Comparison of ENCODE assay signal across 1 cellular context in genomic region chr20:47989957-47990356, GRCh38.
TF ChIP-seq lines count a peak whose summit lies in the region.

No MANE protein-coding gene starts in this region.

TF ChIP-seq in HEK293, 187 proteins besides CTCF, POLR2A, EP300 and RAD21 (continued from another document):
- TF ChIP-seq ZBTB10 (tag by site-specific recombination; IDR thresholded peaks at IDR 0.05) = no peak
- TF ChIP-seq ZBTB11 (tag by site-specific recombination; conservative IDR thresholded peaks at IDR 0.05; ENCODE audit: low read depth) = no peak
- TF ChIP-seq ZFP69B (tag by site-specific recombination; IDR thresholded peaks at IDR 0.05) = peak; percentile 58; the same call in 1 of the 2 replicates
- no peak for TF ChIP-seq ZNF24 (tag by site-specific recombination; IDR thresholded peaks at IDR 0.05)
- no peak for TF ChIP-seq ZNF626 (tag by site-specific recombination; IDR thresholded peaks at IDR 0.05)
- no peak for TF ChIP-seq ZNF223 (tag by site-specific recombination; IDR thresholded peaks at IDR 0.05)
- no peak for TF ChIP-seq ZNF623 (tag by site-specific recombination; IDR thresholded peaks at IDR 0.05)
- TF ChIP-seq ZNF670 (tag by site-specific recombination; IDR thresholded peaks at IDR 0.05; ENCODE audit: low read depth) = no peak
- TF ChIP-seq ZNF629 (tag by site-specific recombination; IDR thresholded peaks at IDR 0.05) = peak; percentile 23; the same call in 1 of the 2 replicates
- TF ChIP-seq ZNF610 (tag by site-specific recombination; IDR thresholded peaks at IDR 0.05; ENCODE audit: borderline replicate concordance) = no peak
- TF ChIP-seq ZNF600 (tag by site-specific recombination; IDR thresholded peaks at IDR 0.05) = peak; percentile 78
- no peak for TF ChIP-seq REST (tag by site-specific recombination; IDR thresholded peaks at IDR 0.05)
- no peak for TF ChIP-seq ZNF302 (tag by site-specific recombination; IDR thresholded peaks at IDR 0.05; ENCODE audit: low read depth)
- TF ChIP-seq ZBTB8A (tag by site-specific recombination; IDR thresholded peaks at IDR 0.05) = no peak
- 0 out of 2 replicates have a peak, but pooled peaks have one; percentile 8 for TF ChIP-seq ZNF596 (tag by site-specific recombination; IDR thresholded peaks at IDR 0.05)
- TF ChIP-seq ZNF214 (tag by site-specific recombination; IDR thresholded peaks at IDR 0.05; ENCODE audit: borderline replicate concordance) = no peak
- no peak for TF ChIP-seq REPIN1 (tag by site-specific recombination; IDR thresholded peaks at IDR 0.05; ENCODE audit: low read depth)
- TF ChIP-seq PRDM6 (tag by site-specific recombination; IDR thresholded peaks at IDR 0.05) = no peak
- TF ChIP-seq SCRT1 (tag by site-specific recombination; IDR thresholded peaks at IDR 0.05; ENCODE audit: borderline replicate concordance) = no peak
- peak; percentile 80 for TF ChIP-seq OSR2 (tag by site-specific recombination; IDR thresholded peaks at IDR 0.05)
- no peak for TF ChIP-seq GLI4 (tag by site-specific recombination; IDR thresholded peaks at IDR 0.05)
- peak; percentile 44; the same call in 1 of the 2 replicates for TF ChIP-seq ZIC2 (tag by site-specific recombination; IDR thresholded peaks at IDR 0.05)
- TF ChIP-seq ZNF175 (tag by site-specific recombination; IDR thresholded peaks at IDR 0.05) = no peak
- no peak for TF ChIP-seq ZBTB7A (tag by site-specific recombination; IDR thresholded peaks at IDR 0.05; ENCODE audit: low read depth)
- no peak for TF ChIP-seq ZNF560 (tag by site-specific recombination; IDR thresholded peaks at IDR 0.05; ENCODE audit: borderline replicate concordance)
- TF ChIP-seq ZNF624 (tag by site-specific recombination; IDR thresholded peaks at IDR 0.05) = no peak
- peak; percentile 80 for TF ChIP-seq TSHZ1 (tag by site-specific recombination; IDR thresholded peaks at IDR 0.05; ENCODE audit: borderline replicate concordance)
